Comparison of ENCODE assay signal across 29 cellular contexts in genomic region chr5:30991462-30991861, GRCh38.
"Had no signal": no experiment of that assay in that cellular context is flagged by ENCODE, and none has a peak within 500 bp of the region (broad histone marks: within the 10 kb centered on the region; RNA-seq: fewer than 3 reads in every experiment).

No MANE protein-coding gene starts in this region.

- H3K4me3 Mint-ChIP-seq: activated B cell treated with CpG ODN at 0.5 μM for 24 hours; activated CD8-positive, alpha-beta T cell treated with anti-CD3 and anti-CD28 coated beads for 36 hours; activated T-cell treated with anti-CD3 and anti-CD28 coated beads, Interleukin-2, amount 50 U/mL, for 4 hours; activated T-helper 17 cell treated with anti-CD3 and anti-CD28 coated beads, Interleukin-2, amount 50 U/mL, for 72 hours; dendritic cell treated with granulocyte-macrophage colony-stimulating factor and Interleukin-4, amounts not matched to agents 40 ng/mL and 50 ng/mL, for 4 days; immature natural killer cell; mesothelial cell of epicardium; naive B cell; nephron progenitor cell; stimulated activated naive B cell treated with anti-CD40 and anti-IgM and Interleukin-4, amounts not matched to agents 10 μg/mL and 1 μg/mL and 100 μg/mL, for 72 hours; T-cell; T-helper 2 cell treated with Interferon-gamma antibody and Interleukin-4, amounts not matched to agents 5 μg/mL and 100 μg/mL, for 36 hours had no signal

- H3K36me3 ChIP-seq: ascending aorta, brain microvascular endothelial cell, heart left ventricle, sigmoid colon, stomach, thyroid gland had no signal

- H3K27me3 Mint-ChIP-seq: activated B cell treated with CpG ODN at 0.5 μM for 24 hours; activated CD8-positive, alpha-beta T cell treated with anti-CD3 and anti-CD28 coated beads for 36 hours; activated T-helper 17 cell treated with anti-CD3 and anti-CD28 coated beads, Interleukin-2, amount 50 U/mL, for 72 hours; dendritic cell treated with granulocyte-macrophage colony-stimulating factor and Interleukin-4, amounts not matched to agents 40 ng/mL and 50 ng/mL, for 4 days; naive B cell; stimulated activated naive B cell treated with anti-CD40 and anti-IgM and Interleukin-4, amounts not matched to agents 10 μg/mL and 1 μg/mL and 100 μg/mL, for 72 hours; T-cell had no signal

- H3K79me2 ChIP-seq: parathyroid adenoma had no signal

- H3K9me3 Mint-ChIP-seq: dendritic cell treated with granulocyte-macrophage colony-stimulating factor and Interleukin-4, amounts not matched to agents 40 ng/mL and 50 ng/mL, for 4 days; mesothelial cell of epicardium had no signal

- H3K36me3 Mint-ChIP-seq: activated naive CD4-positive, alpha-beta T cell treated with anti-CD3 and anti-CD28 coated beads, Interleukin-2, amount 50 U/mL, for 72 hours; immature natural killer cell; mesothelial cell of epicardium; naive B cell; stimulated activated naive B cell treated with anti-CD40 and anti-IgM and Interleukin-4, amounts not matched to agents 10 μg/mL and 1 μg/mL and 100 μg/mL, for 72 hours; T-cell had no signal

- H3K9me3 ChIP-seq: ascending aorta, heart left ventricle, psoas muscle, sigmoid colon, stomach, thyroid gland had no signal

- H3K4me1 Mint-ChIP-seq: activated B cell treated with CpG ODN at 0.5 μM for 24 hours; activated T-helper 17 cell treated with anti-CD3 and anti-CD28 coated beads, Interleukin-2, amount 50 U/mL, for 72 hours; immature natural killer cell; naive B cell; stimulated activated naive B cell treated with anti-CD40 and anti-IgM and Interleukin-4, amounts not matched to agents 10 μg/mL and 1 μg/mL and 100 μg/mL, for 72 hours; T-cell had no signal

- H3K27ac Mint-ChIP-seq: activated B cell treated with CpG ODN at 0.5 μM for 24 hours; activated CD8-positive, alpha-beta T cell treated with anti-CD3 and anti-CD28 coated beads for 36 hours; activated naive CD4-positive, alpha-beta T cell treated with anti-CD3 and anti-CD28 coated beads, Interleukin-2, amount 50 U/mL, for 72 hours; activated T-helper 17 cell treated with anti-CD3 and anti-CD28 coated beads, Interleukin-2, amount 50 U/mL, for 72 hours; dendritic cell treated with granulocyte-macrophage colony-stimulating factor and Interleukin-4, amounts not matched to agents 40 ng/mL and 50 ng/mL, for 4 days; immature natural killer cell; mesothelial cell of epicardium; naive B cell; stimulated activated naive B cell treated with anti-CD40 and anti-IgM and Interleukin-4, amounts not matched to agents 10 μg/mL and 1 μg/mL and 100 μg/mL, for 72 hours; T-helper 2 cell treated with Interferon-gamma antibody and Interleukin-4, amounts not matched to agents 5 μg/mL and 100 μg/mL, for 36 hours had no signal

- H2AFZ ChIP-seq: parathyroid adenoma had no signal

- DNase-seq: activated B cell treated with CpG ODN at 0.5 μM for 24 hours; activated CD4-positive, alpha-beta T cell treated with anti-CD3 and anti-CD28 coated beads, Interleukin-2, amount 50 U/mL, for 1 hour; activated CD8-positive, alpha-beta T cell treated with anti-CD3 and anti-CD28 coated beads for 36 hours; activated T-cell treated with anti-CD3 and anti-CD28 coated beads, Interleukin-2, amount 50 U/mL, for 4 hours; brain microvascular endothelial cell; caudate nucleus; heart left ventricle; hypothalamus; immature natural killer cell; naive B cell; nephron progenitor cell; psoas muscle; sigmoid colon; small intestine; stimulated activated CD4-positive, alpha-beta T cell treated with anti-CD3 and anti-CD28 coated beads, Interleukin-1b, Interleukin-23, amount 100 ng/mL, for 48 hours; stimulated activated CD4-positive, alpha-beta T cell treated with anti-CD3 and anti-CD28 coated beads, Interleukin-4, amount 100 ng/mL, for 4 hours; stimulated activated CD8-positive, alpha-beta memory T cell treated with anti-CD3 and anti-CD28 coated beads, Interleukin-4, amount 100 ng/mL, for 48 hours; stimulated activated naive B cell treated with anti-CD40 and anti-IgM and Interleukin-4, amounts not matched to agents 10 μg/mL and 1 μg/mL and 100 μg/mL, for 72 hours; stomach; T-cell had no signal

- H3K27ac ChIP-seq: ascending aorta, brain microvascular endothelial cell, epithelial cell of prostate, heart left ventricle, parathyroid adenoma, psoas muscle, sigmoid colon, stomach, thyroid gland had no signal

- H3K4me1 ChIP-seq: ascending aorta, heart left ventricle, parathyroid adenoma, psoas muscle, stomach, thyroid gland had no signal

- H3K4me3 ChIP-seq: ascending aorta, heart left ventricle, psoas muscle, sigmoid colon, stomach, thyroid gland had no signal
